1 cellular context compared by ENCODE assay signal in genomic region chr6:56799966-56800365, GRCh38.
TF ChIP-seq lines count a peak whose summit lies in the region.

No MANE protein-coding gene starts in this region.

TF ChIP-seq in GM12878, 131 proteins besides CTCF, POLR2A, EP300 and RAD21 (continued from another document):
- TF ChIP-seq RELB (IDR thresholded peaks at IDR 0.05; ENCODE audit: low read depth): peak; percentile 21; the same call in 1 of the 2 replicates
